In the genomic region with DNA sequence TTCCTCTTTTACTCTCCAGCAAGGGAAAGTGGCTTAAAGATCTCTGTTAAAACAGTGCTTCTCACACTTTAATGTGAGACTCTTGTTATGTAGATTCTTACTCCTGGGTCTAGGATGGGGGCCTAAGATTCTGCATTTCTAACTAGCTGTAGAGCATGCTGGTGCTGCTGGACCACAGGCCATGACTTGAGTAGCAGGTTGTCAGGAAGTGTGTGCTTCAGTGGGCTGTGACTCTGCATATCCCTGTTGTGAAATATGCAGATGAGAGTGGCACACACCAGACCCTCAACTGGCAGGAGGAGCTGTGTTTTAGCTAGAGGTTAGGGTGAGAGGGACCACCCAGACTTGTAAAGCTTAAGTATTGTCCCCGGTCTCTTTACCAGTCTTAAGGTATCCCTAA, we compare ENCODE assay signal across 8 cellular contexts.
A peak's percentile ranks its signal among the peaks of the same experiment; 100 is the strongest.
DNase-seq lines count a peak whose midpoint lies in the region; ATAC-seq, FAIRE-seq and TF ChIP-seq lines count a peak whose summit lies in the region.

No MANE protein-coding gene starts in this region.

- peaks cover 36% of the 10 kb centered on the region for H3K4me1 Mint-ChIP-seq in activated B cell treated with CpG ODN at 0.5 μM for 24 hours

- H3K9me3 ChIP-seq in liver (ENCODE audit: control insufficient read depth in 4 of 4, low read length in 3 of 4) (no peaks in the 10 kb centered on the region), HepG2 (ENCODE audit: low read length) (no peaks in the 10 kb centered on the region), aorta (ENCODE audit: control insufficient read depth, low read length) (no peaks in the 10 kb centered on the region)

- BruUV-seq in HepG2 (replicated peaks; lab: Mats Ljungman, UMichigan), result no TSS peak

- DNase-seq in HepG2 (ENCODE audit: low spot score) (no peak), activated B cell treated with CpG ODN at 0.5 μM for 24 hours (no peak), iPS-NIHi7 (ENCODE audit: extremely low spot score) (peak; percentile 37), aorta (no peak), SKM-1 treated with dmso at 0.1 percent for 144 hours (lab: John Stamatoyannopoulos, UW; ENCODE audit: unreplicated experiment) (no peak), GM10248 (ENCODE audit: extremely low spot score) (no peak)

- in situ Hi-C loops in HepG2 (cut with HindIII; ENCODE audit: extremely low pct_ligation_motif_present, low pct_unique_long_range_greater_than_20kb), result no loop called here

- no peaks in the 10 kb centered on the region for H3K36me3 ChIP-seq in liver (ENCODE audit: control insufficient read depth in 4 of 4, insufficient read depth in 3 of 4, low read depth in 1 of 4, low read length in 3 of 4)
- H3K36me3 ChIP-seq in HepG2 (replicated peaks in 1 of 2; ENCODE audit: control insufficient read depth in 1 of 2, insufficient read depth in 2 of 2, low read length in 2 of 2), result no peaks in the 10 kb centered on the region
- H3K36me3 ChIP-seq in aorta (ENCODE audit: control insufficient read depth in 1 of 2, insufficient read depth in 2 of 2, low read length in 1 of 2), result no peaks in the 10 kb centered on the region

- H3K4me1 ChIP-seq in liver (ENCODE audit: control insufficient read depth in 4 of 4, insufficient read depth in 4 of 4, low read length in 3 of 4), result no peaks in the 10 kb centered on the region
- 0 out of 2 replicates have a peak, but pooled peaks cover 6% of the 10 kb centered on the region for H3K4me1 ChIP-seq in HepG2 (ENCODE audit: insufficient read depth, low read length)
- peaks cover 6% of the 10 kb centered on the region in 2 donors for H3K4me1 ChIP-seq in aorta (ENCODE audit: control insufficient read depth in 1 of 2, insufficient read depth in 2 of 2, low read length in 2 of 2)

- TF ChIP-seq CTCF in liver (IDR thresholded peaks at IDR 0.05; ENCODE audit: low read depth, low read length, missing input control) (no peak), HepG2 (CRISPR knock-in tag; IDR thresholded peaks at IDR 0.05) (no peak), activated B cell treated with CpG ODN at 0.5 μM for 24 hours (IDR thresholded peaks at IDR 0.05) (no peak), GM10248 (IDR thresholded peaks at IDR 0.05; ENCODE audit: control extremely low read depth, extremely low read depth, low read depth, missing control alignments) (no peak)

- peak overlapping the region; percentile 72 for H3K4me3 Mint-ChIP-seq in activated B cell treated with CpG ODN at 0.5 μM for 24 hours

- no peaks in the 10 kb centered on the region for H3K9me3 Mint-ChIP-seq in activated B cell treated with CpG ODN at 0.5 μM for 24 hours

- H3K27ac ChIP-seq in liver (ENCODE audit: low read depth in 1 of 2, low read length in 2 of 2) (no peak overlapping the region), HepG2 (ENCODE audit: extremely low read length, insufficient read depth, low read length) (no peak overlapping the region), aorta (ENCODE audit: low read depth in 1 of 2, low read length in 2 of 2) (peak overlapping the region; percentile 46 to 74)

- no peaks in the 10 kb centered on the region for H3K79me2 ChIP-seq in HepG2 (ENCODE audit: insufficient read depth, low read length)

- no peak for TF ChIP-seq RAD21 in liver (IDR thresholded peaks at IDR 0.05)
- TF ChIP-seq RAD21 in HepG2 (CRISPR knock-in tag; IDR thresholded peaks at IDR 0.05), result no peak

- no peaks in the 10 kb centered on the region for H3K27me3 ChIP-seq in liver (ENCODE audit: control insufficient read depth in 4 of 4, insufficient read depth in 4 of 4, low read length in 3 of 4)
- H3K27me3 ChIP-seq in HepG2 (ENCODE audit: control insufficient read depth in 1 of 2, insufficient read depth in 2 of 2, low read length in 2 of 2), result no peaks in the 10 kb centered on the region
- no peaks in the 10 kb centered on the region for H3K27me3 ChIP-seq in aorta (ENCODE audit: control insufficient read depth in 1 of 2, insufficient read depth in 2 of 2, low read length in 1 of 2)

- no peak for TF ChIP-seq POLR2A in HepG2 (IDR thresholded peaks at IDR 0.05; ENCODE audit: insufficient read depth in 1 of 2, low read depth in 2 of 2, low read length in 2 of 2)

- H3K27ac Mint-ChIP-seq in activated B cell treated with CpG ODN at 0.5 μM for 24 hours, result peak overlapping the region; percentile 38

- TF ChIP-seq EP300 in HepG2 (IDR thresholded peaks at IDR 0.05; ENCODE audit: low read depth in 2 of 2, low read length in 2 of 2) (no peak), HepG2 (CRISPR knock-in tag; IDR thresholded peaks at IDR 0.05; ENCODE audit: borderline replicate concordance) (no peak)

- H3K36me3 Mint-ChIP-seq in activated B cell treated with CpG ODN at 0.5 μM for 24 hours (ENCODE audit: low read depth), result no peaks in the 10 kb centered on the region

- no peak for ATAC-seq in HepG2
- ATAC-seq in activated B cell treated with CpG ODN at 0.5 μM for 24 hours (ENCODE audit: low read depth), result peak; percentile 68
- no peak for ATAC-seq in aorta (ENCODE audit: low FRiP score)
- ATAC-seq in GM18517 (IDR thresholded peaks at IDR 0.05; ENCODE audit: unreplicated experiment), result no peak

- CTCF ChIA-PET in HepG2 (lab: Yijun Ruan, JAX; ENCODE audit: low intra/inter-chr PET ratio, low total read pairs) (no interaction called here), activated B cell treated with CpG ODN at 0.5 μM for 24 hours (lab: Charles Lee) (no interaction called here), GM10248 (lab: Yijun Ruan, JAX) (interaction anchor here (1.2 to 2.6 kb wide), 2 partner anchors 37 to 360 kb away, joined by 4 to 6 read pairs; no protein-coding TSS in a partner anchor)

- POLR2A ChIA-PET in HepG2 (lab: Yijun Ruan, JAX), result no interaction called here
- POLR2A ChIA-PET in activated B cell treated with CpG ODN at 0.5 μM for 24 hours (lab: Charles Lee), result no interaction called here
- POLR2A ChIA-PET in GM10248 (lab: Yijun Ruan, JAX), result no interaction called here

- H3K4me2 ChIP-seq in HepG2 (ENCODE audit: low read depth, low read length), result no peak overlapping the region

- H3K4me3 ChIP-seq in liver (ENCODE audit: low read depth in 1 of 3, low read length in 3 of 3) (no peak overlapping the region), HepG2 (replicated peaks in 1 of 3; ENCODE audit: insufficient read depth in 1 of 3, low read depth in 2 of 3, low read length in 3 of 3) (no peak overlapping the region), aorta (ENCODE audit: low read length in 2 of 2) (peak overlapping the region in 1 of 2 donors; percentile 60)

- intact Hi-C loops in HepG2 (cut with micrococcal nuclease; ENCODE audit: unreplicated experiment), result no loop called here
- intact Hi-C loops in activated B cell treated with CpG ODN at 0.5 μM for 24 hours (cut with micrococcal nuclease), result no loop called here
- intact Hi-C loops in aorta (cut with DNase I), result no loop called here

- WGBS in liver, result 88% methylated on average over 1 of the region's 1 CpG
- WGBS in HepG2 (ENCODE audit: low lambda C conversion rate), result 94% methylated on average over 1 of the region's 1 CpG
- WGBS in aorta, 2 donors, result 27 to 39% methylated on average over 1 of the region's 1 CpG

- no peaks in the 10 kb centered on the region for H3K27me3 Mint-ChIP-seq in activated B cell treated with CpG ODN at 0.5 μM for 24 hours

- H3K9ac ChIP-seq in liver (ENCODE audit: low read depth in 1 of 2, low read length in 2 of 2), result no peak overlapping the region
- no peak overlapping the region for H3K9ac ChIP-seq in HepG2 (ENCODE audit: insufficient read depth, low read depth, low read length)

- no peaks in the 10 kb centered on the region for H4K20me1 ChIP-seq in HepG2 (ENCODE audit: insufficient read depth, low read length)

- FAIRE-seq in HepG2 (lab: Jason Lieb, UNC), result no peak

- no peak overlapping the region for H2AFZ ChIP-seq in HepG2 (ENCODE audit: low read length)

TF ChIP-seq in liver, 16 proteins besides CTCF, POLR2A, EP300 and RAD21 (continues in another document):
- no peak for TF ChIP-seq NR2F2 (IDR thresholded peaks at IDR 0.05)

TF ChIP-seq in HepG2, 621 proteins besides CTCF, POLR2A, EP300 and RAD21:
- TF ChIP-seq, protein P1, sequence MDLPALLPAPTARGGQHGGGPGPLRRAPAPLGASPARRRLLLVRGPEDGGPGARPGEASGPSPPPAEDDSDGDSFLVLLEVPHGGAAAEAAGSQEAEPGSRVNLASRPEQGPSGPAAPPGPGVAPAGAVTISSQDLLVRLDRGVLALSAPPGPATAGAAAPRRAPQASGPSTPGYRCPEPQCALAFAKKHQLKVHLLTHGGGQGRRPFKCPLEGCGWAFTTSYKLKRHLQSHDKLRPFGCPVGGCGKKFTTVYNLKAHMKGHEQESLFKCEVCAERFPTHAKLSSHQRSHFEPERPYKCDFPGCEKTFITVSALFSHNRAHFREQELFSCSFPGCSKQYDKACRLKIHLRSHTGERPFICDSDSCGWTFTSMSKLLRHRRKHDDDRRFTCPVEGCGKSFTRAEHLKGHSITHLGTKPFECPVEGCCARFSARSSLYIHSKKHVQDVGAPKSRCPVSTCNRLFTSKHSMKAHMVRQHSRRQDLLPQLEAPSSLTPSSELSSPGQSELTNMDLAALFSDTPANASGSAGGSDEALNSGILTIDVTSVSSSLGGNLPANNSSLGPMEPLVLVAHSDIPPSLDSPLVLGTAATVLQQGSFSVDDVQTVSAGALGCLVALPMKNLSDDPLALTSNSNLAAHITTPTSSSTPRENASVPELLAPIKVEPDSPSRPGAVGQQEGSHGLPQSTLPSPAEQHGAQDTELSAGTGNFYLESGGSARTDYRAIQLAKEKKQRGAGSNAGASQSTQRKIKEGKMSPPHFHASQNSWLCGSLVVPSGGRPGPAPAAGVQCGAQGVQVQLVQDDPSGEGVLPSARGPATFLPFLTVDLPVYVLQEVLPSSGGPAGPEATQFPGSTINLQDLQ (CRISPR knock-in tag; IDR thresholded peaks at IDR 0.05), result no peak
- TF ChIP-seq ZNF326 (CRISPR knock-in tag; IDR thresholded peaks at IDR 0.05; ENCODE audit: borderline replicate concordance) (no peak), ZBTB3 (CRISPR knock-in tag; IDR thresholded peaks at IDR 0.05; ENCODE audit: borderline replicate concordance, low read depth) (no peak)
TF ChIP-seq in HepG2: peak in this region for 0.

Comparison
In these comparisons a context has a peak if more than half of its experiments do, and no peak if none do; other contexts are left out.
1. H3K27ac ChIP-seq: peak in aorta (2 of 2); none in liver (0 of 2) and HepG2 (single experiment).